ENCODE assay signal across 23 cellular contexts in genomic region chr1:31651766-31652165, GRCh38. TPM values are rescaled to one million over a fixed set of nuclear protein-coding genes. Genes with fewer than 3 reads are reported as not detected.
DNase-seq lines count a peak whose midpoint lies in the region; ATAC-seq and TF ChIP-seq lines count a peak whose summit lies in the region.
"Had no signal": no experiment of that assay in that cellular context is flagged by ENCODE, and none has a peak within 500 bp of the region (broad histone marks: within the 10 kb centered on the region; RNA-seq: fewer than 3 reads in every experiment).

No MANE protein-coding gene starts in this region.

- H3K4me1 ChIP-seq in left ventricle myocardium inferior (peaks cover 44% of the 10 kb centered on the region), upper lobe of right lung (no peaks in the 10 kb centered on the region)

- intact Hi-C loops in left ventricle myocardium inferior (cut with micrococcal nuclease) (no loop called here), left ventricle myocardium superior (cut with micrococcal nuclease) (no loop called here), upper lobe of right lung (cut with DNase I) (no loop called here)

- H3K9me3 ChIP-seq in left ventricle myocardium inferior (replicated peaks) = no peaks in the 10 kb centered on the region
- no peaks in the 10 kb centered on the region for H3K9me3 ChIP-seq in upper lobe of right lung

- H3K36me3 Mint-ChIP-seq in mesothelial cell of epicardium = peaks cover 22% of the 10 kb centered on the region
- H3K36me3 Mint-ChIP-seq: CD8-positive, alpha-beta T cell had no signal

- H3K27ac ChIP-seq in left ventricle myocardium inferior (replicated peaks) (peak overlapping the region; percentile 81), skin epidermis (peak overlapping the region in 15 of 21 experiments; percentile 6 to 77 (median 46)), upper lobe of right lung (no peak overlapping the region)

- H3K27ac Mint-ChIP-seq in mesothelial cell of epicardium = peak overlapping the region; percentile 90
- H3K27ac Mint-ChIP-seq: CD8-positive, alpha-beta T cell had no signal

- H3K4me3 Mint-ChIP-seq in mesothelial cell of epicardium = no peak overlapping the region
- H3K4me3 Mint-ChIP-seq: CD8-positive, alpha-beta T cell had no signal

- peaks cover 25% of the 10 kb centered on the region for H3K4me1 Mint-ChIP-seq in mesothelial cell of epicardium

- DNase-seq in left ventricle myocardium inferior (no peak), left ventricle myocardium superior (no peak), mesothelial cell of epicardium (ENCODE audit: low spot score in 2 of 2, unreplicated experiment in 2 of 2) (no peak), omental fat pad (ENCODE audit: low spot score) (no peak), upper lobe of right lung (no peak)
- DNase-seq: AML-193; C1 segment of cervical spinal cord; CD8-positive, alpha-beta T cell; EL; GF-D8; Karpas-422; NCI-H1694; NCI-H2081; NCI-H2171 treated with DMSO at 0.1 percent for 48 hours; NCI-H446; NCI-H526; Right ventricle myocardium superior had no signal

- no peak overlapping the region for H3K4me3 ChIP-seq in left ventricle myocardium inferior
- H3K4me3 ChIP-seq in skin epidermis = no peak overlapping the region
- H3K4me3 ChIP-seq in upper lobe of right lung = no peak overlapping the region

- TF ChIP-seq CTCF in left ventricle myocardium inferior (IDR thresholded peaks at IDR 0.05; ENCODE audit: borderline replicate concordance) = no peak
- no peak for TF ChIP-seq CTCF in mesothelial cell of epicardium (IDR thresholded peaks at IDR 0.05; ENCODE audit: unreplicated experiment)
- no peak for TF ChIP-seq CTCF in omental fat pad (IDR thresholded peaks at IDR 0.05)
- TF ChIP-seq CTCF in upper lobe of right lung (IDR thresholded peaks at IDR 0.05) = no peak

- no peaks in the 10 kb centered on the region for H3K27me3 ChIP-seq in left ventricle myocardium inferior (ENCODE audit: low read depth)
- no peaks in the 10 kb centered on the region for H3K27me3 ChIP-seq in upper lobe of right lung

- H3K9me3 Mint-ChIP-seq in mesothelial cell of epicardium = no peaks in the 10 kb centered on the region
- H3K9me3 Mint-ChIP-seq: CD8-positive, alpha-beta T cell had no signal

- no peaks in the 10 kb centered on the region for H3K27me3 Mint-ChIP-seq in mesothelial cell of epicardium (ENCODE audit: low read depth)

- H3K36me3 ChIP-seq in left ventricle myocardium inferior = no peaks in the 10 kb centered on the region
- H3K36me3 ChIP-seq in upper lobe of right lung = no peaks in the 10 kb centered on the region

- ATAC-seq in left ventricle myocardium superior = no peak
- no peak for ATAC-seq in omental fat pad (ENCODE audit: low FRiP score)
- ATAC-seq in GM19455 (IDR thresholded peaks at IDR 0.05; ENCODE audit: unreplicated experiment) = no peak
- no peak for ATAC-seq in upper lobe of right lung
- ATAC-seq in HG03025 (IDR thresholded peaks at IDR 0.05; ENCODE audit: low FRiP score, unreplicated experiment) = no peak
- ATAC-seq: CD8-positive, alpha-beta T cell had no signal

RNA-seq across cellular contexts. Expression of gene PEF1, which starts 7.1 kb away (rescaled TPM):
- 36.4 TPM for total RNA-seq in left ventricle myocardium inferior
- total RNA-seq in left ventricle myocardium superior = 34.1 TPM
- total RNA-seq in mesothelial cell of epicardium = 42.6 to 43.8 TPM (median 43.8 TPM) in 3 replicates
- total RNA-seq in omental fat pad = 10 to 100 TPM; 54.7 to 73.5 (median 67.3) TPM
- 69.9 TPM for total RNA-seq in upper lobe of right lung

RNA-seq across cellular contexts. Expression of gene HCRTR1, which starts 34.3 kb away (rescaled TPM):
- total RNA-seq in left ventricle myocardium inferior (0.44 TPM), left ventricle myocardium superior (0.67 TPM), mesothelial cell of epicardium (0.71 to 1.1 TPM (median 0.98 TPM) in 3 replicates), omental fat pad (1 to 10 TPM in 1 of 4 donors, not detected in 3; 1.6 TPM), upper lobe of right lung (not detected)
- total RNA-seq: A172; CD8-positive, alpha-beta T cell; M059J; OCI-LY7 had no signal

RNA-seq across cellular contexts. Expression of gene COL16A1, which starts 52.1 kb away (rescaled TPM):
- total RNA-seq in left ventricle myocardium inferior = 18.3 TPM
- 16.1 TPM for total RNA-seq in left ventricle myocardium superior
- total RNA-seq in mesothelial cell of epicardium = 365 to 389 TPM (median 380 TPM) in 3 replicates
- 10 to 100 TPM; 17.4 to 69.2 (median 21.7) TPM for total RNA-seq in omental fat pad
- 28.9 TPM for total RNA-seq in upper lobe of right lung
- total RNA-seq: OCI-LY7 had no signal
